ENCODE assay signal across 31 cellular contexts in the genomic region with DNA sequence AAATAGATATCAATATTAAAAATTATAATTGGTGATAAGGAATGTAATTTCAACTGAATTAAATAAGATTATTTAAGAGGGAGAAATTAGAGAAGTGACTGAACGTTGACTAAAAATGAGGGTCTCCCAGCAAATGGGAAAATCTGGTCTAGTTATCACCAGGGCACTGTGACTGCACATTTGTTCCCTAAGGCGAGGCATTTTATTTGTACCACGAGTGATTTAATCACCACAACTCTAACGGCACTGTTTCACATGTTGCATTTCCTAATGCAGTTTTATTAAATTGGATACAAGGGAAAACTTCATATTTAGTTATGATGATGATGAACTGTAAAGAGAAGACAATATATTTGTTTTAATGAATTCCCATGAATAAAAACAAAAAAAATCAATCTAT. TPM values are rescaled to one million over a fixed set of nuclear protein-coding genes. Genes with fewer than 3 reads are reported as not detected.
"Had no signal": no experiment of that assay in that cellular context is flagged by ENCODE, and none has a peak within 500 bp of the region (broad histone marks: within the 10 kb centered on the region; RNA-seq: fewer than 3 reads in every experiment).

No MANE protein-coding gene starts in this region.

- H3K27ac Mint-ChIP-seq: stimulated activated effector memory CD8-positive, alpha-beta T cell treated with anti-CD3 and anti-CD28 coated beads, Interleukin-12 subunit alpha, Interleukin-12 subunit beta, amount 100 ng/mL, for 72 hours; stimulated activated memory B cell treated with anti-CD40 and anti-IgM and Interleukin-4, amounts not matched to agents 10 μg/mL and 1 μg/mL and 100 μg/mL, for 72 hours; stimulated activated naive B cell treated with anti-CD40 and anti-IgM and Interleukin-4, amounts not matched to agents 10 μg/mL and 1 μg/mL and 100 μg/mL, for 72 hours; stimulated activated naive CD8-positive, alpha-beta T cell treated with anti-CD3 and anti-CD28 coated beads, Interleukin-15, amount 100 ng/mL, for 72 hours; stimulated activated naive CD8-positive, alpha-beta T cell treated with anti-CD3 and anti-CD28 coated beads, Interleukin-15, Interleukin-2, amounts not matched to agents 100 ng/mL and 50 ng/mL, for 24 hours; type B pancreatic cell had no signal

- H3K36me3 ChIP-seq: stomach, suprapubic skin, thoracic aorta, thyroid gland, tibial artery, tibial nerve, transverse colon, upper lobe of left lung, upper lobe of right lung, uterus, vagina had no signal

- H3K27ac ChIP-seq: stomach, suprapubic skin, testis, thoracic aorta, thyroid gland, tibial artery, tibial nerve, transverse colon, upper lobe of left lung, upper lobe of right lung, uterus, vagina had no signal

- H3K4me1 Mint-ChIP-seq: stimulated activated effector memory CD8-positive, alpha-beta T cell treated with anti-CD3 and anti-CD28 coated beads, Interleukin-12 subunit alpha, Interleukin-12 subunit beta, amount 100 ng/mL, for 72 hours; stimulated activated memory B cell treated with anti-CD40 and anti-IgM and Interleukin-4, amounts not matched to agents 10 μg/mL and 1 μg/mL and 100 μg/mL, for 72 hours; stimulated activated naive B cell treated with anti-CD40 and anti-IgM and Interleukin-4, amounts not matched to agents 10 μg/mL and 1 μg/mL and 100 μg/mL, for 72 hours; stimulated activated naive CD8-positive, alpha-beta T cell treated with anti-CD3 and anti-CD28 coated beads, Interleukin-15, amount 100 ng/mL, for 72 hours had no signal

- H3K9me3 ChIP-seq: stomach, suprapubic skin, testis, thoracic aorta, thyroid gland, tibial artery, tibial nerve, transverse colon, upper lobe of left lung, upper lobe of right lung, uterus, vagina had no signal

- ATAC-seq: stimulated activated effector memory CD8-positive, alpha-beta T cell treated with anti-CD3 and anti-CD28 coated beads, Interleukin-12 subunit alpha, Interleukin-12 subunit beta, amount 100 ng/mL, for 72 hours; stimulated activated memory B cell treated with anti-CD40 and anti-IgM and Interleukin-4, amounts not matched to agents 10 μg/mL and 1 μg/mL and 100 μg/mL, for 72 hours; stimulated activated naive B cell treated with anti-CD40 and anti-IgM and Interleukin-4, amounts not matched to agents 10 μg/mL and 1 μg/mL and 100 μg/mL, for 72 hours; stimulated activated naive CD8-positive, alpha-beta T cell treated with anti-CD3 and anti-CD28 coated beads, Interleukin-15, amount 100 ng/mL, for 72 hours; stimulated activated naive CD8-positive, alpha-beta T cell treated with anti-CD3 and anti-CD28 coated beads, Interleukin-15, Interleukin-2, amounts not matched to agents 100 U/mL and 50 U/mL, for 24 hours; upper lobe of right lung had no signal

- H3K9me3 Mint-ChIP-seq: stimulated activated effector memory CD8-positive, alpha-beta T cell treated with anti-CD3 and anti-CD28 coated beads, Interleukin-12 subunit alpha, Interleukin-12 subunit beta, amount 100 ng/mL, for 72 hours; stimulated activated memory B cell treated with anti-CD40 and anti-IgM and Interleukin-4, amounts not matched to agents 10 μg/mL and 1 μg/mL and 100 μg/mL, for 72 hours; stimulated activated naive B cell treated with anti-CD40 and anti-IgM and Interleukin-4, amounts not matched to agents 10 μg/mL and 1 μg/mL and 100 μg/mL, for 72 hours; stimulated activated naive CD8-positive, alpha-beta T cell treated with anti-CD3 and anti-CD28 coated beads, Interleukin-15, amount 100 ng/mL, for 72 hours; stimulated activated naive CD8-positive, alpha-beta T cell treated with anti-CD3 and anti-CD28 coated beads, Interleukin-15, Interleukin-2, amounts not matched to agents 100 ng/mL and 50 ng/mL, for 24 hours; type B pancreatic cell had no signal

- H3K4me1 ChIP-seq: stomach, suprapubic skin, testis, thyroid gland, tibial artery, tibial nerve, transverse colon, upper lobe of left lung, upper lobe of right lung, uterus, vagina had no signal

- H3K27me3 ChIP-seq: stomach, testis, thyroid gland, tibial artery, tibial nerve, transverse colon, upper lobe of left lung, uterus, vagina had no signal

- H3K36me3 Mint-ChIP-seq: stimulated activated effector memory CD8-positive, alpha-beta T cell treated with anti-CD3 and anti-CD28 coated beads, Interleukin-12 subunit alpha, Interleukin-12 subunit beta, amount 100 ng/mL, for 72 hours; stimulated activated memory B cell treated with anti-CD40 and anti-IgM and Interleukin-4, amounts not matched to agents 10 μg/mL and 1 μg/mL and 100 μg/mL, for 72 hours; stimulated activated naive B cell treated with anti-CD40 and anti-IgM and Interleukin-4, amounts not matched to agents 10 μg/mL and 1 μg/mL and 100 μg/mL, for 72 hours; type B pancreatic cell had no signal

- H3K4me3 Mint-ChIP-seq: stimulated activated effector memory CD8-positive, alpha-beta T cell treated with anti-CD3 and anti-CD28 coated beads, Interleukin-12 subunit alpha, Interleukin-12 subunit beta, amount 100 ng/mL, for 72 hours; stimulated activated memory B cell treated with anti-CD40 and anti-IgM and Interleukin-4, amounts not matched to agents 10 μg/mL and 1 μg/mL and 100 μg/mL, for 72 hours; stimulated activated naive B cell treated with anti-CD40 and anti-IgM and Interleukin-4, amounts not matched to agents 10 μg/mL and 1 μg/mL and 100 μg/mL, for 72 hours; stimulated activated naive CD8-positive, alpha-beta T cell treated with anti-CD3 and anti-CD28 coated beads, Interleukin-15, amount 100 ng/mL, for 72 hours; stimulated activated naive CD8-positive, alpha-beta T cell treated with anti-CD3 and anti-CD28 coated beads, Interleukin-15, Interleukin-2, amounts not matched to agents 100 ng/mL and 50 ng/mL, for 24 hours; type B pancreatic cell had no signal

- H3K4me3 ChIP-seq: stomach, suprapubic skin, testis, thoracic aorta, thyroid gland, tibial artery, tibial nerve, transverse colon, upper lobe of left lung, upper lobe of right lung, uterus, vagina had no signal

- DNase-seq: stimulated activated CD4-positive, alpha-beta T cell treated with anti-CD3 and anti-CD28 coated beads, Interleukin-2, amount 100 ng/mL, for 48 hours; stimulated activated CD4-positive, alpha-beta T cell treated with anti-CD3 and anti-CD28 coated beads, Interleukin-4, amount 100 ng/mL, for 1 hour; stimulated activated CD4-positive, alpha-beta T cell treated with anti-CD3 and anti-CD28 coated beads, Interleukin-4, amount 100 ng/mL, for 24 hours; stimulated activated CD4-positive, alpha-beta T cell treated with anti-CD3 and anti-CD28 coated beads, Interleukin-4, amount 100 ng/mL, for 4 hours; stimulated activated CD8-positive, alpha-beta memory T cell treated with anti-CD3 and anti-CD28 coated beads, Interleukin-4, amount 100 ng/mL, for 48 hours; stimulated activated naive B cell treated with anti-CD40 and anti-IgM and Interleukin-4, amounts not matched to agents 10 μg/mL and 1 μg/mL and 100 μg/mL, for 72 hours; stimulated activated naive CD4-positive, alpha-beta T cell; stimulated activated naive CD4-positive, alpha-beta T cell treated with Interleukin-2 at 50 U/mL for 16 hours; stimulated activated naive CD8-positive, alpha-beta T cell treated with anti-CD3 and anti-CD28 coated beads, Interleukin-15, amount 100 ng/mL, for 72 hours; stimulated activated naive CD8-positive, alpha-beta T cell treated with anti-CD3 and anti-CD28 coated beads, Interleukin-15, Interleukin-2, amounts not matched to agents 100 U/mL and 50 U/mL, for 24 hours; stomach; substantia nigra; testis; thyroid gland; tibial artery; transverse colon; upper lobe of left lung; upper lobe of right lung; uterus had no signal

RNA-seq across cellular contexts. Expression of gene FAM240B, which starts 26.4 kb away (rescaled TPM):
- total RNA-seq: stomach, subcutaneous adipose tissue, suprapubic skin, temporal lobe, thoracic aorta, thyroid gland, tibial nerve, transverse colon, upper lobe of left lung, upper lobe of right lung, ureter, urinary bladder, uterus, vagina had no signal
- polyA plus RNA-seq: stomach, urinary bladder had no signal
